2 cellular contexts compared by ENCODE assay signal in genomic region chrX:16185725-16186136, GRCh38.
TF ChIP-seq lines count a peak whose summit lies in the region.

No MANE protein-coding gene starts in this region.

TF ChIP-seq in HCT116, 20 proteins besides CTCF, POLR2A, EP300 and RAD21:
- TF ChIP-seq JUND (IDR thresholded peaks at IDR 0.05) = peak; percentile 86
- TF ChIP-seq, protein P1, sequence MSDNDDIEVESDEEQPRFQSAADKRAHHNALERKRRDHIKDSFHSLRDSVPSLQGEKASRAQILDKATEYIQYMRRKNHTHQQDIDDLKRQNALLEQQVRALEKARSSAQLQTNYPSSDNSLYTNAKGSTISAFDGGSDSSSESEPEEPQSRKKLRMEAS (IDR thresholded peaks at IDR 0.05) = no peak
- TF ChIP-seq SP1 (IDR thresholded peaks at IDR 0.05; ENCODE audit: low read depth) = peak; percentile 79
- no peak for TF ChIP-seq SRF (IDR thresholded peaks at IDR 0.05; ENCODE audit: low read depth)
- peak; percentile 90 for TF ChIP-seq FOSL1 (IDR thresholded peaks at IDR 0.05; ENCODE audit: low read depth)
- TF ChIP-seq SIN3A (IDR thresholded peaks at IDR 0.05; ENCODE audit: low read depth) = peak; percentile 31; the same call in 1 of the 2 replicates
TF ChIP-seq in HCT116: peak in this region for 4.

TF ChIP-seq in endothelial cell of umbilical vein, 7 proteins besides CTCF, POLR2A, EP300 and RAD21:
- TF ChIP-seq JUN (IDR thresholded peaks at IDR 0.05; ENCODE audit: borderline replicate concordance, insufficient read depth, insufficient read length, low read depth) = peak; percentile 81
- TF ChIP-seq EZH2 (IDR thresholded peaks at IDR 0.05; ENCODE audit: borderline replicate concordance, low read depth, low read length, severe bottlenecking) = no peak
- TF ChIP-seq FOS (IDR thresholded peaks at IDR 0.05; ENCODE audit: borderline replicate concordance, insufficient read depth, low read length) = peak; percentile 68
